In genomic region chr1:44420535-44420934, GRCh38 we compare ENCODE assay signal across 19 cellular contexts.
"Had no signal": no experiment of that assay in that cellular context is flagged by ENCODE, and none has a peak within 500 bp of the region (broad histone marks: within the 10 kb centered on the region; RNA-seq: fewer than 3 reads in every experiment).

No MANE protein-coding gene starts in this region.

- H3K36me3 Mint-ChIP-seq: naive thymus-derived CD8-positive, alpha-beta T cell; stimulated activated effector memory CD8-positive, alpha-beta T cell treated with anti-CD3 and anti-CD28 coated beads, Interleukin-12 subunit alpha, Interleukin-12 subunit beta, amount 100 ng/mL, for 72 hours had no signal

- H3K9me3 ChIP-seq: lower lobe of right lung, right atrium auricular region, sigmoid colon, stomach, testis, tibial artery, upper lobe of left lung had no signal

- H3K79me2 ChIP-seq: parathyroid adenoma had no signal

- H3K4me3 ChIP-seq: coronary artery, lower lobe of right lung, right atrium auricular region, sigmoid colon, stomach, testis, tibial artery, upper lobe of left lung had no signal

- H2AFZ ChIP-seq: parathyroid adenoma had no signal

- H3K4me3 Mint-ChIP-seq: effector memory CD8-positive, alpha-beta T cell; naive thymus-derived CD8-positive, alpha-beta T cell; stimulated activated effector memory CD8-positive, alpha-beta T cell treated with anti-CD3 and anti-CD28 coated beads, Interleukin-12 subunit alpha, Interleukin-12 subunit beta, amount 100 ng/mL, for 72 hours had no signal

- H3K4me1 ChIP-seq: parathyroid adenoma had no signal

- H3K27ac ChIP-seq: coronary artery, lower lobe of right lung, parathyroid adenoma, right atrium auricular region, sigmoid colon, stomach, testis, tibial artery, upper lobe of left lung had no signal

- DNase-seq: dermis blood vessel endothelial cell; effector memory CD8-positive, alpha-beta T cell; head of caudate nucleus; left ventricle myocardium superior; lower lobe of right lung; naive thymus-derived CD8-positive, alpha-beta T cell; sigmoid colon; stimulated activated CD4-positive, alpha-beta T cell treated with anti-CD3 and anti-CD28 coated beads, Interleukin-2, amount 100 ng/mL, for 24 hours; stimulated activated CD4-positive, alpha-beta T cell treated with anti-CD3 and anti-CD28 coated beads, Interleukin-4, amount 100 ng/mL, for 24 hours; stimulated activated naive CD4-positive, alpha-beta T cell treated with Interleukin-2 at 50 U/mL for 16 hours; stomach; testis; tibial artery; upper lobe of left lung had no signal

- H3K9me3 Mint-ChIP-seq: effector memory CD8-positive, alpha-beta T cell; naive thymus-derived CD8-positive, alpha-beta T cell; stimulated activated effector memory CD8-positive, alpha-beta T cell treated with anti-CD3 and anti-CD28 coated beads, Interleukin-12 subunit alpha, Interleukin-12 subunit beta, amount 100 ng/mL, for 72 hours had no signal

- H3K4me1 Mint-ChIP-seq: stimulated activated effector memory CD8-positive, alpha-beta T cell treated with anti-CD3 and anti-CD28 coated beads, Interleukin-12 subunit alpha, Interleukin-12 subunit beta, amount 100 ng/mL, for 72 hours had no signal

- H3K27me3 ChIP-seq: testis had no signal

- ATAC-seq: effector memory CD8-positive, alpha-beta T cell; left ventricle myocardium superior; lower lobe of right lung; naive thymus-derived CD8-positive, alpha-beta T cell; stimulated activated effector memory CD8-positive, alpha-beta T cell treated with anti-CD3 and anti-CD28 coated beads, Interleukin-12 subunit alpha, Interleukin-12 subunit beta, amount 100 ng/mL, for 72 hours had no signal

- H3K27ac Mint-ChIP-seq: effector memory CD8-positive, alpha-beta T cell; naive thymus-derived CD8-positive, alpha-beta T cell; progenitor cell of endocrine pancreas; stimulated activated effector memory CD8-positive, alpha-beta T cell treated with anti-CD3 and anti-CD28 coated beads, Interleukin-12 subunit alpha, Interleukin-12 subunit beta, amount 100 ng/mL, for 72 hours had no signal

- H3K9ac ChIP-seq: parathyroid adenoma had no signal

- H3K36me3 ChIP-seq: lower lobe of right lung, right atrium auricular region, sigmoid colon, stomach, tibial artery, upper lobe of left lung had no signal
